1 cellular context compared by ENCODE assay signal in the genomic region with DNA sequence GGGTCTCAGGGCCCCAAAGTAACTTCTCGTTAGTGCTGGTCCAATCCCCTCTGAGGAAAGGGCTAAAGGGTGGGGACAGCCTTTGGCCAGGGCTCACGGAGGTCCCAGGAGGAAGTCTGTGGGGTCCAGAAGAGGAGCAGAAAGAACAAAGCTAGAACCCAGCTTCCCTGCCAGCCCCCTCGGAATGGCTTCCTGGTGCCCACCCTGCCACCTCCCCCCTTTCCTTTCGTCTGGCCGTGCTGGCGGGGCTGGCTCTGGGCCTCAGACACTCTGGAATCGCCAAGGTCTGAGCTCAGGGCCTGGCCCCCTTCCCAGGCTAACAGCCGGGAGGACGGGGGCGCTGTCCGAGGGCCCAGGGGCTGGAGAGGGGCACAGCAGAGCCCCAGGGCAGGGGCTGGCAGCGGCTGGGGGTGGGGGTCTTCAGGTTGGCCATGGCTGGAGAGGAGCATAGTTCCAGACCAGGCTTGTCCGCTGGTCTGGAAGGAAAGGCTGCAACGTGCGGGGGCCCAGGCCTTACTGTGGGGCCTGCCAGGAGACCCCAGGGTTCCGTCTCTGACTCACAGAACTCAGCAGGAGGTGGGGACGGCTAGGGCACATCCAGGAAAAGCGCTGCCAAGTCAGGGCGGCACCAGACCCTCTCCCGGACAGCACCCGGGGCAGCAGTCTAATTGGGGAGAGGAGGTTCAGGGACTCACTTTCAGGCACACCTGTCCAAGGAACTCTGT.
TF ChIP-seq lines count a peak whose summit lies in the region.

No MANE protein-coding gene starts in this region.

TF ChIP-seq in GM23338, 12 proteins besides CTCF, POLR2A, EP300 and RAD21 (continued from another document):
- TF ChIP-seq CREB1 (CRISPR knock-in tag; IDR thresholded peaks at IDR 0.05; ENCODE audit: low read depth) (no peak), JUNB (IDR thresholded peaks at IDR 0.05; ENCODE audit: unreplicated experiment) (no peak), ZNF114 (CRISPR knock-in tag; IDR thresholded peaks at IDR 0.05) (no peak), STAT1 (IDR thresholded peaks at IDR 0.05; ENCODE audit: unreplicated experiment) (no peak), NANOG (IDR thresholded peaks at IDR 0.05; ENCODE audit: borderline replicate concordance) (no peak), EZH2phosphoT487 (IDR thresholded peaks at IDR 0.05; ENCODE audit: unreplicated experiment) (no peak), ZNF462 (CRISPR knock-in tag; IDR thresholded peaks at IDR 0.05) (no peak), EZH2 (IDR thresholded peaks at IDR 0.05; ENCODE audit: low read depth, unreplicated experiment) (no peak)
- TF ChIP-seq, protein P1, sequence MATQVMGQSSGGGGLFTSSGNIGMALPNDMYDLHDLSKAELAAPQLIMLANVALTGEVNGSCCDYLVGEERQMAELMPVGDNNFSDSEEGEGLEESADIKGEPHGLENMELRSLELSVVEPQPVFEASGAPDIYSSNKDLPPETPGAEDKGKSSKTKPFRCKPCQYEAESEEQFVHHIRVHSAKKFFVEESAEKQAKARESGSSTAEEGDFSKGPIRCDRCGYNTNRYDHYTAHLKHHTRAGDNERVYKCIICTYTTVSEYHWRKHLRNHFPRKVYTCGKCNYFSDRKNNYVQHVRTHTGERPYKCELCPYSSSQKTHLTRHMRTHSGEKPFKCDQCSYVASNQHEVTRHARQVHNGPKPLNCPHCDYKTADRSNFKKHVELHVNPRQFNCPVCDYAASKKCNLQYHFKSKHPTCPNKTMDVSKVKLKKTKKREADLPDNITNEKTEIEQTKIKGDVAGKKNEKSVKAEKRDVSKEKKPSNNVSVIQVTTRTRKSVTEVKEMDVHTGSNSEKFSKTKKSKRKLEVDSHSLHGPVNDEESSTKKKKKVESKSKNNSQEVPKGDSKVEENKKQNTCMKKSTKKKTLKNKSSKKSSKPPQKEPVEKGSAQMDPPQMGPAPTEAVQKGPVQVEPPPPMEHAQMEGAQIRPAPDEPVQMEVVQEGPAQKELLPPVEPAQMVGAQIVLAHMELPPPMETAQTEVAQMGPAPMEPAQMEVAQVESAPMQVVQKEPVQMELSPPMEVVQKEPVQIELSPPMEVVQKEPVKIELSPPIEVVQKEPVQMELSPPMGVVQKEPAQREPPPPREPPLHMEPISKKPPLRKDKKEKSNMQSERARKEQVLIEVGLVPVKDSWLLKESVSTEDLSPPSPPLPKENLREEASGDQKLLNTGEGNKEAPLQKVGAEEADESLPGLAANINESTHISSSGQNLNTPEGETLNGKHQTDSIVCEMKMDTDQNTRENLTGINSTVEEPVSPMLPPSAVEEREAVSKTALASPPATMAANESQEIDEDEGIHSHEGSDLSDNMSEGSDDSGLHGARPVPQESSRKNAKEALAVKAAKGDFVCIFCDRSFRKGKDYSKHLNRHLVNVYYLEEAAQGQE (IDR thresholded peaks at IDR 0.05; ENCODE audit: unreplicated experiment): no peak
